ENCODE assay signal across 13 cellular contexts in the genomic region with DNA sequence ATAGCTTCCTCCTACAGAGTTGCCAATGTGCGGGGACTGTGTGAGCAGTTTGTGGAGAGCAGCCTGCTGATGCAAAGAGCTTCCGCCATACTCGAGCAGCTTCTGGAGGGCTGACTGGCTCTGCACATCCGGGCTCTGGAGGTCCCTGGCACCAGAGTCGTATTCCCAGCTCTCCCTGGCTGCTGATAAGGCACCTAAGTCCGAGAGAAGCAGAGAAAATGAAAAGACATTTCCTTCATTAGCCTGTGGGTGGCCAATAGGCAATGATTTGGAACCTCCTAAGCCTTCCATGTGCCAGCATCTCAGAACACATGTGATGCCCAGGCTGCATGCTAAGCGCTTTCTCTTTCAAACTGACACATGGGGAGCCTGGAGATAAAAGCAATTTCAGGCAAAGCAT.
DNase-seq lines count a peak whose midpoint lies in the region; ATAC-seq and TF ChIP-seq lines count a peak whose summit lies in the region.
"Had no signal": no experiment of that assay in that cellular context is flagged by ENCODE, and none has a peak within 500 bp of the region (broad histone marks: within the 10 kb centered on the region; RNA-seq: fewer than 3 reads in every experiment).

No MANE protein-coding gene starts in this region.

- H3K4me1 Mint-ChIP-seq in osteocyte (ENCODE audit: unreplicated experiment) = no peaks in the 10 kb centered on the region

- TF ChIP-seq CTCF in fibroblast of villous mesenchyme (IDR thresholded peaks at IDR 0.05; ENCODE audit: insufficient read depth, low read depth, low read length) (peak; percentile 12), osteocyte (IDR thresholded peaks at IDR 0.05) (no peak)

- DNase-seq in Right ventricle myocardium superior = peak; percentile 49
- DNase-seq in cardiac septum (ENCODE audit: low spot score) = no peak
- DNase-seq in RPMI7951 (ENCODE audit: low read depth) = peak; percentile 16
- no peak for DNase-seq in fibroblast of villous mesenchyme (ENCODE audit: low read depth)
- no peak for DNase-seq in osteocyte (ENCODE audit: extremely low spot score, unreplicated experiment)
- DNase-seq: activated CD8-positive, alpha-beta memory T cell treated with anti-CD3 and anti-CD28 coated beads for 24 hours; DND-41; islet precursor cell; NCI-H526; pancreas had no signal

- H3K4me3 ChIP-seq in fibroblast of villous mesenchyme (ENCODE audit: low read depth, low read length) = no peak overlapping the region
- H3K4me3 ChIP-seq: pancreas had no signal

- H3K4me3 Mint-ChIP-seq in osteocyte (ENCODE audit: unreplicated experiment) = no peak overlapping the region

- intact Hi-C loops in Right ventricle myocardium superior (cut with DNase I) (no loop called here), cardiac septum (cut with DNase I) (loop anchor here (5.0 kb wide), 1 partner anchor 37 kb away; no protein-coding TSS in a partner anchor)

- H3K9me3 Mint-ChIP-seq in osteocyte (ENCODE audit: unreplicated experiment) = no peaks in the 10 kb centered on the region

- no peaks in the 10 kb centered on the region for H3K36me3 Mint-ChIP-seq in osteocyte (ENCODE audit: unreplicated experiment)

- H3K27me3 Mint-ChIP-seq in osteocyte (ENCODE audit: unreplicated experiment) = no peaks in the 10 kb centered on the region

- H3K27ac Mint-ChIP-seq in osteocyte (ENCODE audit: unreplicated experiment) = no peak overlapping the region

- ATAC-seq in Right ventricle myocardium superior (ENCODE audit: poor library complexity) (no peak), HG03039 (IDR thresholded peaks at IDR 0.05; ENCODE audit: unreplicated experiment) (no peak), GM21825 (IDR thresholded peaks at IDR 0.05; ENCODE audit: unreplicated experiment) (no peak), HG03442 (IDR thresholded peaks at IDR 0.05; ENCODE audit: unreplicated experiment) (no peak)
- ATAC-seq: pancreas had no signal

Comparison
In these comparisons a context has a peak if more than half of its experiments do, and no peak if none do; other contexts are left out.
1. DNase-seq: peak in Right ventricle myocardium superior (single experiment) and RPMI7951 (single experiment); none in cardiac septum (single experiment), fibroblast of villous mesenchyme (single experiment) and osteocyte (single experiment).